ENCODE assay signal across 23 cellular contexts in genomic region chr6:2921520-2922115, GRCh38. TPM values are rescaled to one million over a fixed set of nuclear protein-coding genes. Genes with fewer than 3 reads are reported as not detected.
DNase-seq lines count a peak whose midpoint lies in the region; ATAC-seq and TF ChIP-seq lines count a peak whose summit lies in the region.
"Had no signal": no experiment of that assay in that cellular context is flagged by ENCODE, and none has a peak within 500 bp of the region (broad histone marks: within the 10 kb centered on the region; RNA-seq: fewer than 3 reads in every experiment).

No MANE protein-coding gene starts in this region.

- peaks cover 31% of the 10 kb centered on the region for H3K4me1 Mint-ChIP-seq in progenitor cell of endocrine pancreas (ENCODE audit: low read depth)

- peaks cover 3% of the 10 kb centered on the region for H3K36me3 Mint-ChIP-seq in progenitor cell of endocrine pancreas (ENCODE audit: insufficient read depth)

- H3K27me3 Mint-ChIP-seq in progenitor cell of endocrine pancreas: no peaks in the 10 kb centered on the region
- H3K27me3 Mint-ChIP-seq: activated naive CD8-positive, alpha-beta T cell treated with anti-CD3 and anti-CD28 coated beads for 36 hours; stimulated activated memory B cell treated with anti-CD40 and anti-IgM and Interleukin-4, amounts not matched to agents 10 μg/mL and 1 μg/mL and 100 μg/mL, for 72 hours had no signal

- intact Hi-C loops in sigmoid colon (cut with DNase I): no loop called here
- intact Hi-C loops in lower lobe of right lung (cut with DNase I): no loop called here

- H3K36me3 ChIP-seq in sigmoid colon: no peaks in the 10 kb centered on the region
- no peaks in the 10 kb centered on the region for H3K36me3 ChIP-seq in lower lobe of right lung
- H3K36me3 ChIP-seq: esophagus squamous epithelium had no signal

- H3K27ac ChIP-seq in caudate nucleus (ENCODE audit: low read depth, low read length): peak overlapping the region; percentile 44
- no peak overlapping the region for H3K27ac ChIP-seq in sigmoid colon
- no peak overlapping the region for H3K27ac ChIP-seq in lower lobe of right lung
- H3K27ac ChIP-seq: esophagus squamous epithelium, psoas muscle, skin epidermis had no signal

- TF ChIP-seq RAD21 in Ishikawa (IDR thresholded peaks at IDR 0.05; ENCODE audit: low read depth): no peak

- TF ChIP-seq EP300 in Ishikawa (IDR thresholded peaks at IDR 0.05; ENCODE audit: borderline replicate concordance): no peak
- no peak for TF ChIP-seq EP300 in sigmoid colon (IDR thresholded peaks at IDR 0.05)

- TF ChIP-seq CTCF in progenitor cell of endocrine pancreas (IDR thresholded peaks at IDR 0.05; ENCODE audit: unreplicated experiment) (no peak), sigmoid colon (IDR thresholded peaks at IDR 0.05) (no peak), lower lobe of right lung (IDR thresholded peaks at IDR 0.05) (no peak)

- H3K4me1 ChIP-seq in sigmoid colon: no peaks in the 10 kb centered on the region
- no peaks in the 10 kb centered on the region for H3K4me1 ChIP-seq in lower lobe of right lung
- H3K4me1 ChIP-seq: psoas muscle had no signal

- WGBS in sigmoid colon, 2 donors: 82 to 88% methylated on average over 4 of the region's 4 CpGs

- ATAC-seq in lower lobe of right lung: no peak
- ATAC-seq: effector memory CD8-positive, alpha-beta T cell; stimulated activated memory B cell treated with anti-CD40 and anti-IgM and Interleukin-4, amounts not matched to agents 10 μg/mL and 1 μg/mL and 100 μg/mL, for 72 hours had no signal

- peak overlapping the region; percentile 26 for H3K27ac Mint-ChIP-seq in progenitor cell of endocrine pancreas
- H3K27ac Mint-ChIP-seq: activated naive CD8-positive, alpha-beta T cell treated with anti-CD3 and anti-CD28 coated beads for 36 hours; effector memory CD8-positive, alpha-beta T cell had no signal

- TF ChIP-seq POLR2A in sigmoid colon (IDR thresholded peaks at IDR 0.05): no peak

- H3K27me3 ChIP-seq in sigmoid colon (no peaks in the 10 kb centered on the region), lower lobe of right lung (ENCODE audit: low read depth) (no peaks in the 10 kb centered on the region)
- H3K27me3 ChIP-seq: esophagus squamous epithelium had no signal

- H3K4me3 ChIP-seq in sigmoid colon (no peak overlapping the region), lower lobe of right lung (no peak overlapping the region)
- H3K4me3 ChIP-seq: esophagus squamous epithelium, psoas muscle, skin epidermis had no signal

- peaks cover 3% of the 10 kb centered on the region for H3K9me3 Mint-ChIP-seq in progenitor cell of endocrine pancreas (ENCODE audit: low read depth)
- H3K9me3 Mint-ChIP-seq: effector memory CD8-positive, alpha-beta T cell had no signal

- H3K4me3 Mint-ChIP-seq in progenitor cell of endocrine pancreas (ENCODE audit: low read depth): no peak overlapping the region
- H3K4me3 Mint-ChIP-seq: activated naive CD8-positive, alpha-beta T cell treated with anti-CD3 and anti-CD28 coated beads for 36 hours; effector memory CD8-positive, alpha-beta T cell; stimulated activated memory B cell treated with anti-CD40 and anti-IgM and Interleukin-4, amounts not matched to agents 10 μg/mL and 1 μg/mL and 100 μg/mL, for 72 hours had no signal

- DNase-seq in caudate nucleus (lab: John Stamatoyannopoulos, UW) (peak in 12 of 61 donors; percentile 4 to 47 (median 18)), hippocampal formation (lab: John Stamatoyannopoulos, UW) (peak; percentile 29 to 45), progenitor cell of endocrine pancreas (ENCODE audit: low spot score, unreplicated experiment) (no peak), sigmoid colon (no peak), CD1c-positive myeloid dendritic cell (ENCODE audit: extremely low spot score) (no peak), lower lobe of right lung (no peak)
- DNase-seq: activated CD4-positive, alpha-beta T cell treated with anti-CD3 and anti-CD28 coated beads for 1 hour; activated naive CD8-positive, alpha-beta T cell treated with anti-CD3 and anti-CD28 coated beads for 36 hours; AML-193; DMS53; effector memory CD8-positive, alpha-beta T cell; esophagus squamous epithelium; GDM1; H7; Kasumi-1; NCI-H187 treated with DMSO at 0.1 percent for 48 hours; NCI-H345; NCI-H82; psoas muscle; SHP77 had no signal

- no peaks in the 10 kb centered on the region for H3K9me3 ChIP-seq in sigmoid colon
- H3K9me3 ChIP-seq in lower lobe of right lung: no peaks in the 10 kb centered on the region
- H3K9me3 ChIP-seq: esophagus squamous epithelium, psoas muscle had no signal

TF ChIP-seq in Ishikawa, 13 proteins besides CTCF, POLR2A, EP300 and RAD21:
- TF ChIP-seq MAX (IDR thresholded peaks at IDR 0.05) (no peak), USF1 (IDR thresholded peaks at IDR 0.05) (peak; percentile 22; the same call in 1 of the 2 replicates)

RNA-seq across cellular contexts. Expression of gene SERPINB9, which starts 18.5 kb away (rescaled TPM):
- 6.5 and 7.6 TPM in 2 replicates for total RNA-seq in progenitor cell of endocrine pancreas
- total RNA-seq in sigmoid colon: 1 to 10 TPM; 5.0 to 7.5 (median 6.1) TPM
- polyA plus RNA-seq in sigmoid colon: 10 to 100 TPM in 1 of 3 donors, 1 to 10 TPM in 2; 2.3 to 16.2 (median 2.4) TPM
- total RNA-seq in lower lobe of right lung: 12.8 TPM

RNA-seq across cellular contexts. Expression of gene SERPINB6, which starts 49.7 kb away (rescaled TPM):
- total RNA-seq in progenitor cell of endocrine pancreas (220 and 226 TPM in 2 replicates), sigmoid colon (100 to 1,000 TPM; 150 to 207 (median 174) TPM), lower lobe of right lung (160 TPM)
- polyA plus RNA-seq in sigmoid colon: 100 to 1,000 TPM; 152 to 194 (median 178) TPM

Comparison
In these comparisons a context has a peak if more than half of its experiments do, and no peak if none do; other contexts are left out.
1. DNase-seq: peak in hippocampal formation (2 of 2); none in progenitor cell of endocrine pancreas (single experiment), sigmoid colon (single experiment), CD1c-positive myeloid dendritic cell (single experiment) and lower lobe of right lung (single experiment).